Comparison of ENCODE assay signal across 1 cellular context in the genomic region with DNA sequence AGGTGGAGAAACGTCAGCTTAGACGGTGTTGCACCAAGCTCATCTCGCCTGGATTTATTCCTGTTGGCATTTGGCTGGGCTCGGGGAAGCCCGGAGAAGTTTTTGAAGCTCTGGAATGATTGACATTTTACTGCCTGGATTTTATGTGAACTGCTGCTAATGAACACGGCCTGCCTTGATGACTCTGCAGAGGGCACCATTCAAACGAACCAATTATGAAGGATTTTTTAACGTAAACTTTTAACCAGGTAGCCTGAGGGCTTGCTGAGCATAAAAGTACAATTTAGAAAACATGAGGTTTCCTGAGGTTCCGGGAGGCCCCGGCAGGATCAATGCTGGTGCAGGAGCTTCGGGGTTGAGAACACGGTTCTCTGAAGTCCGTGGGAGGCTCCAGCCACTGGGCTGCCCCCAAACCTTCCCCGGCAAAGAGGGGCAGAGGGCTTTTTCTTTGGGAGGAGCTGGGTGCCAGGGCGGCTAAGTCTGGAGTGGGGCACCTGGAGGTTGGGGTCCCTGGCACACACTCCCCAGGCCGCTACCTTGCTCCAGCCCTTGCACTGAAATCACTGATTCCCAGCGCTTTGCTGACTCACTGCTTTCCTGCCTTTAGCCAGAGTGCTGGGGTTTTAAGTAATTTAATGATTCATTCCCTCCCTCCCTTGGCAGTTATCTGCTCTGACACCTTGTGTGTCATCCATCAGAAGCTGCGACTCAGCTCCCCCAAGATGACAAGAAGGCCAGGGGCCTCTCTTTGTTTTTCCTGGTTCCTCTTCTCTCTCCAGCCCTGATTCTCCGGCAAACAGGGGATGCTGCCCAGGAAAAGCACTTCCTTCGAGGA.
TF ChIP-seq lines count a peak whose summit lies in the region.

No MANE protein-coding gene starts in this region.

TF ChIP-seq in SK-N-SH treated with all-trans-retinoic acid at 6 μM for 48 hours, 23 proteins besides CTCF, POLR2A, EP300 and RAD21 (continued from another document):
- no peak for TF ChIP-seq ZNF8 (CRISPR knock-in tag; IDR thresholded peaks at IDR 0.05)
- TF ChIP-seq, protein P1, sequence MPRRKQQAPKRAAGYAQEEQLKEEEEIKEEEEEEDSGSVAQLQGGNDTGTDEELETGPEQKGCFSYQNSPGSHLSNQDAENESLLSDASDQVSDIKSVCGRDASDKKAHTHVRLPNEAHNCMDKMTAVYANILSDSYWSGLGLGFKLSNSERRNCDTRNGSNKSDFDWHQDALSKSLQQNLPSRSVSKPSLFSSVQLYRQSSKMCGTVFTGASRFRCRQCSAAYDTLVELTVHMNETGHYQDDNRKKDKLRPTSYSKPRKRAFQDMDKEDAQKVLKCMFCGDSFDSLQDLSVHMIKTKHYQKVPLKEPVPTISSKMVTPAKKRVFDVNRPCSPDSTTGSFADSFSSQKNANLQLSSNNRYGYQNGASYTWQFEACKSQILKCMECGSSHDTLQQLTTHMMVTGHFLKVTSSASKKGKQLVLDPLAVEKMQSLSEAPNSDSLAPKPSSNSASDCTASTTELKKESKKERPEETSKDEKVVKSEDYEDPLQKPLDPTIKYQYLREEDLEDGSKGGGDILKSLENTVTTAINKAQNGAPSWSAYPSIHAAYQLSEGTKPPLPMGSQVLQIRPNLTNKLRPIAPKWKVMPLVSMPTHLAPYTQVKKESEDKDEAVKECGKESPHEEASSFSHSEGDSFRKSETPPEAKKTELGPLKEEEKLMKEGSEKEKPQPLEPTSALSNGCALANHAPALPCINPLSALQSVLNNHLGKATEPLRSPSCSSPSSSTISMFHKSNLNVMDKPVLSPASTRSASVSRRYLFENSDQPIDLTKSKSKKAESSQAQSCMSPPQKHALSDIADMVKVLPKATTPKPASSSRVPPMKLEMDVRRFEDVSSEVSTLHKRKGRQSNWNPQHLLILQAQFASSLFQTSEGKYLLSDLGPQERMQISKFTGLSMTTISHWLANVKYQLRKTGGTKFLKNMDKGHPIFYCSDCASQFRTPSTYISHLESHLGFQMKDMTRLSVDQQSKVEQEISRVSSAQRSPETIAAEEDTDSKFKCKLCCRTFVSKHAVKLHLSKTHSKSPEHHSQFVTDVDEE (CRISPR knock-in tag; IDR thresholded peaks at IDR 0.05), result no peak
- TF ChIP-seq RARB (CRISPR knock-in tag; IDR thresholded peaks at IDR 0.05), result no peak
- no peak for TF ChIP-seq ZFP30 (CRISPR knock-in tag; IDR thresholded peaks at IDR 0.05)
- TF ChIP-seq BACH2 (CRISPR knock-in tag; IDR thresholded peaks at IDR 0.05; ENCODE audit: borderline replicate concordance), result no peak
- TF ChIP-seq ZFP3 (CRISPR knock-in tag; IDR thresholded peaks at IDR 0.05), result no peak
- no peak for TF ChIP-seq TCF4 (CRISPR knock-in tag; IDR thresholded peaks at IDR 0.05; ENCODE audit: borderline replicate concordance)
- TF ChIP-seq ZC3H10 (CRISPR knock-in tag; IDR thresholded peaks at IDR 0.05), result no peak
- TF ChIP-seq, protein P2, sequence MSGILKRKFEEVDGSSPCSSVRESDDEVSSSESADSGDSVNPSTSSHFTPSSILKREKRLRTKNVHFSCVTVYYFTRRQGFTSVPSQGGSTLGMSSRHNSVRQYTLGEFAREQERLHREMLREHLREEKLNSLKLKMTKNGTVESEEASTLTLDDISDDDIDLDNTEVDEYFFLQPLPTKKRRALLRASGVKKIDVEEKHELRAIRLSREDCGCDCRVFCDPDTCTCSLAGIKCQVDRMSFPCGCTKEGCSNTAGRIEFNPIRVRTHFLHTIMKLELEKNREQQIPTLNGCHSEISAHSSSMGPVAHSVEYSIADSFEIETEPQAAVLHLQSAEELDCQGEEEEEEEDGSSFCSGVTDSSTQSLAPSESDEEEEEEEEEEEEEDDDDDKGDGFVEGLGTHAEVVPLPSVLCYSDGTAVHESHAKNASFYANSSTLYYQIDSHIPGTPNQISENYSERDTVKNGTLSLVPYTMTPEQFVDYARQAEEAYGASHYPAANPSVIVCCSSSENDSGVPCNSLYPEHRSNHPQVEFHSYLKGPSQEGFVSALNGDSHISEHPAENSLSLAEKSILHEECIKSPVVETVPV (CRISPR knock-in tag; IDR thresholded peaks at IDR 0.05), result no peak
- no peak for TF ChIP-seq ISL1 (CRISPR knock-in tag; IDR thresholded peaks at IDR 0.05)
- TF ChIP-seq ZNF70 (CRISPR knock-in tag; IDR thresholded peaks at IDR 0.05), result no peak
- no peak for TF ChIP-seq ZNF565 (CRISPR knock-in tag; conservative IDR thresholded peaks at IDR 0.05; ENCODE audit: low read depth)
- TF ChIP-seq, protein P3, sequence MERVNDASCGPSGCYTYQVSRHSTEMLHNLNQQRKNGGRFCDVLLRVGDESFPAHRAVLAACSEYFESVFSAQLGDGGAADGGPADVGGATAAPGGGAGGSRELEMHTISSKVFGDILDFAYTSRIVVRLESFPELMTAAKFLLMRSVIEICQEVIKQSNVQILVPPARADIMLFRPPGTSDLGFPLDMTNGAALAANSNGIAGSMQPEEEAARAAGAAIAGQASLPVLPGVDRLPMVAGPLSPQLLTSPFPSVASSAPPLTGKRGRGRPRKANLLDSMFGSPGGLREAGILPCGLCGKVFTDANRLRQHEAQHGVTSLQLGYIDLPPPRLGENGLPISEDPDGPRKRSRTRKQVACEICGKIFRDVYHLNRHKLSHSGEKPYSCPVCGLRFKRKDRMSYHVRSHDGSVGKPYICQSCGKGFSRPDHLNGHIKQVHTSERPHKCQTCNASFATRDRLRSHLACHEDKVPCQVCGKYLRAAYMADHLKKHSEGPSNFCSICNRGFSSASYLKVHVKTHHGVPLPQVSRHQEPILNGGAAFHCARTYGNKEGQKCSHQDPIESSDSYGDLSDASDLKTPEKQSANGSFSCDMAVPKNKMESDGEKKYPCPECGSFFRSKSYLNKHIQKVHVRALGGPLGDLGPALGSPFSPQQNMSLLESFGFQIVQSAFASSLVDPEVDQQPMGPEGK (CRISPR knock-in tag; IDR thresholded peaks at IDR 0.05; ENCODE audit: borderline replicate concordance), result no peak
- no peak for TF ChIP-seq ARNTL (CRISPR knock-in tag; IDR thresholded peaks at IDR 0.05; ENCODE audit: borderline replicate concordance, low read depth)
- TF ChIP-seq, protein P4, sequence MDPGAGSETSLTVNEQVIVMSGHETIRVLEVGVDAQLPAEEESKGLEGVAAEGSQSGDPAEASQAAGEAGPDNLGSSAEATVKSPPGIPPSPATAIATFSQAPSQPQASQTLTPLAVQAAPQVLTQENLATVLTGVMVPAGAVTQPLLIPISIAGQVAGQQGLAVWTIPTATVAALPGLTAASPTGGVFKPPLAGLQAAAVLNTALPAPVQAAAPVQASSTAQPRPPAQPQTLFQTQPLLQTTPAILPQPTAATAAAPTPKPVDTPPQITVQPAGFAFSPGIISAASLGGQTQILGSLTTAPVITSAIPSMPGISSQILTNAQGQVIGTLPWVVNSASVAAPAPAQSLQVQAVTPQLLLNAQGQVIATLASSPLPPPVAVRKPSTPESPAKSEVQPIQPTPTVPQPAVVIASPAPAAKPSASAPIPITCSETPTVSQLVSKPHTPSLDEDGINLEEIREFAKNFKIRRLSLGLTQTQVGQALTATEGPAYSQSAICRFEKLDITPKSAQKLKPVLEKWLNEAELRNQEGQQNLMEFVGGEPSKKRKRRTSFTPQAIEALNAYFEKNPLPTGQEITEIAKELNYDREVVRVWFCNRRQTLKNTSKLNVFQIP (CRISPR knock-in tag; IDR thresholded peaks at IDR 0.05; ENCODE audit: borderline replicate concordance, low read depth), result no peak
- TF ChIP-seq GLIS3 (CRISPR knock-in tag; IDR thresholded peaks at IDR 0.05), result no peak
- TF ChIP-seq, protein P5, sequence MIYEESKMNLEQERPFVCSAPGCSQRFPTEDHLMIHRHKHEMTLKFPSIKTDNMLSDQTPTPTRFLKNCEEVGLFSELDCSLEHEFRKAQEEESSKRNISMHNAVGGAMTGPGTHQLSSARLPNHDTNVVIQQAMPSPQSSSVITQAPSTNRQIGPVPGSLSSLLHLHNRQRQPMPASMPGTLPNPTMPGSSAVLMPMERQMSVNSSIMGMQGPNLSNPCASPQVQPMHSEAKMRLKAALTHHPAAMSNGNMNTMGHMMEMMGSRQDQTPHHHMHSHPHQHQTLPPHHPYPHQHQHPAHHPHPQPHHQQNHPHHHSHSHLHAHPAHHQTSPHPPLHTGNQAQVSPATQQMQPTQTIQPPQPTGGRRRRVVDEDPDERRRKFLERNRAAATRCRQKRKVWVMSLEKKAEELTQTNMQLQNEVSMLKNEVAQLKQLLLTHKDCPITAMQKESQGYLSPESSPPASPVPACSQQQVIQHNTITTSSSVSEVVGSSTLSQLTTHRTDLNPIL (CRISPR knock-in tag; IDR thresholded peaks at IDR 0.05; ENCODE audit: low read depth), result no peak
TF ChIP-seq in SK-N-SH treated with all-trans-retinoic acid at 6 μM for 48 hours: peak in this region for 0.
